ENCODE assay signal across 12 cellular contexts in the genomic region with DNA sequence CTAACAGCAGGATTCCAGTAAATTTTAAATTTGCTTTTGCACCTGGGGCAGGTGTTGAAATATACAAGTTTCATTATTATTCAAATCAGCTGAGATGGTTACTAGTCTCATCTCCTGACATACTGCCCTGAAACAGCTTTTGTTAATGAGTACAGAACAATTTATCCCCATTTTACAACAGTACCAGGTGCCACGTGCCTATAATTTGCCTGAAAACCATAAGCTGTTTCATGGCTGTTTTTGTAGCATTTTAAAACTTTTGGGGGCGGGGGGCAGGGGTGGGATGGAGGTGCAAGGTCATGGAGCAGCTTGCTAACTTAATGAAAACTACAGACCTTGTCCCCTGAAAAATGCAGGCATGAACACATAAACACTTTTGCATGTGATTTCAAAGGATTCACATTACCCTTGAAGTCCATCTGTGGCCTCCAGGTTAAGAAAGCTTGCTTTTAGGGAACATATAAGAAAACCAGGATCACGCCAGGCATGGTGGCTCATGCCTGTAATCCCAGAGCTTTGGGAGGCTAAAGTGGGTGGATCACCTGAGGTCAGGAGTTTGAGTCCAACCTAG. TPM values are rescaled to one million over a fixed set of nuclear protein-coding genes. Genes with fewer than 3 reads are reported as not detected.
DNase-seq lines count a peak whose midpoint lies in the region; ATAC-seq and TF ChIP-seq lines count a peak whose summit lies in the region.
"Had no signal": no experiment of that assay in that cellular context is flagged by ENCODE, and none has a peak within 500 bp of the region (broad histone marks: within the 10 kb centered on the region; RNA-seq: fewer than 3 reads in every experiment).

No MANE protein-coding gene starts in this region.

- H3K27ac Mint-ChIP-seq in activated naive CD8-positive, alpha-beta T cell: peak overlapping the region; percentile 95
- H3K27ac Mint-ChIP-seq in type B pancreatic cell (no peak overlapping the region), chondrocyte (ENCODE audit: unreplicated experiment) (no peak overlapping the region)

- peaks cover 10% of the 10 kb centered on the region for H3K36me3 Mint-ChIP-seq in activated naive CD8-positive, alpha-beta T cell
- H3K36me3 Mint-ChIP-seq in type B pancreatic cell (no peaks in the 10 kb centered on the region), chondrocyte (ENCODE audit: low read depth) (no peaks in the 10 kb centered on the region)

- no peaks in the 10 kb centered on the region for H3K27me3 Mint-ChIP-seq in activated naive CD8-positive, alpha-beta T cell
- H3K27me3 Mint-ChIP-seq in type B pancreatic cell (no peaks in the 10 kb centered on the region), chondrocyte (ENCODE audit: low read depth) (peaks cover 4% of the 10 kb centered on the region)

- H3K4me3 Mint-ChIP-seq in activated naive CD8-positive, alpha-beta T cell: peak overlapping the region; percentile 5
- H3K4me3 Mint-ChIP-seq in type B pancreatic cell: no peak overlapping the region
- no peak overlapping the region for H3K4me3 Mint-ChIP-seq in chondrocyte (ENCODE audit: unreplicated experiment)

- ATAC-seq in GM18873 (IDR thresholded peaks at IDR 0.05; ENCODE audit: low FRiP score, unreplicated experiment): peak; percentile 69
- peak; percentile 35 for ATAC-seq in GM21526 (IDR thresholded peaks at IDR 0.05; ENCODE audit: low FRiP score, unreplicated experiment)
- peak; percentile 45 for ATAC-seq in HG03135 (IDR thresholded peaks at IDR 0.05; ENCODE audit: unreplicated experiment)

- TF ChIP-seq CTCF in type B pancreatic cell (conservative IDR thresholded peaks at IDR 0.05): no peak
- no peak for TF ChIP-seq CTCF in chondrocyte (IDR thresholded peaks at IDR 0.05)

- H3K9me3 Mint-ChIP-seq in activated naive CD8-positive, alpha-beta T cell (ENCODE audit: low read depth): peaks cover 7% of the 10 kb centered on the region
- H3K9me3 Mint-ChIP-seq in type B pancreatic cell (no peaks in the 10 kb centered on the region), chondrocyte (ENCODE audit: low read depth) (no peaks in the 10 kb centered on the region)

- DNase-seq in HCEC 1CT: no peak
- no peak for DNase-seq in D341Med (ENCODE audit: low spot score)
- DNase-seq in type B pancreatic cell (ENCODE audit: extremely low spot score, unreplicated experiment): no peak
- no peak for DNase-seq in chondrocyte (ENCODE audit: low spot score)
- DNase-seq: DMS79 treated with DMSO at 0.1 percent for 48 hours; effector CD8-positive, alpha-beta T cell; NCI-H146; Right ventricle myocardium superior had no signal

- peaks cover 53% of the 10 kb centered on the region for H3K4me1 Mint-ChIP-seq in activated naive CD8-positive, alpha-beta T cell (ENCODE audit: low read depth)
- H3K4me1 Mint-ChIP-seq in type B pancreatic cell (ENCODE audit: unreplicated experiment) (no peaks in the 10 kb centered on the region), chondrocyte (ENCODE audit: low read depth) (no peaks in the 10 kb centered on the region)

RNA-seq across cellular contexts. Expression of a gene that starts 42.1 kb away (rescaled TPM):
- total RNA-seq in type B pancreatic cell (ENCODE audit: low replicate concordance): not detected in 2 replicates
- total RNA-seq in chondrocyte: not detected in 3 replicates
- total RNA-seq: Right ventricle myocardium superior had no signal
